In the genomic region with DNA sequence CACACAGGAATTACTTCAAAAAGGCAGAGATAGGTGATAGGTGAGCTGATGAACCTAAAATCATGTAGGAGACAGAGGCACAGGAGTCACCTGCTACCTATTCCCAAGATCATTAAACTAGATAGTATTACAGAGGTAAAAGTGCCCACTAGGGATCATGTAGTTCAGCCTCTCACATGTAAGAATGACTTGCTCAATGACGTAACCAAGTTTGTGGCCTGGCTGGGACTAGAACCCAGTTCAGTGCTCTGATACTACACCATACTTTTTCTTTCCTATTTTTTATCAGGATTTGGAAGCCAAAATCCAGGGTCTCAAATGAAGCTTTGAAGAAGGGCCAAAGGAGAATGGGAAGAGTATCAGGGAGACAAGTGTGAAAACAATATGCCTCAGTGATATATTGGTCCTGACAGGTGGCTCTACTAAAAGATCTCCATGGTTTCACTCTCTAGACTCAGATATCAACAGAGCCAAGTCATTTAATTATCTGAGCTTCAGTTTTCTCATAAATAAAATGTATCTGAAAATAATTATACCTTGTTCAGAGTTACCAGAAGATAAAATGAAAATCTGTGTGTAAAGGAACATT, we compare ENCODE assay signal across 9 cellular contexts.
DNase-seq lines count a peak whose midpoint lies in the region; ATAC-seq, FAIRE-seq and TF ChIP-seq lines count a peak whose summit lies in the region.
"Had no signal": no experiment of that assay in that cellular context is flagged by ENCODE, and none has a peak within 500 bp of the region (broad histone marks: within the 10 kb centered on the region; RNA-seq: fewer than 3 reads in every experiment).

No MANE protein-coding gene starts in this region.

- H3K27me3 Mint-ChIP-seq in CD8-positive, alpha-beta memory T cell = no peaks in the 10 kb centered on the region
- H3K27me3 Mint-ChIP-seq in immature natural killer cell (ENCODE audit: low read depth in 3 of 3) = no peaks in the 10 kb centered on the region
- no peaks in the 10 kb centered on the region for H3K27me3 Mint-ChIP-seq in activated T-cell treated with anti-CD3 and anti-CD28 coated beads, Interleukin-2, amount 50 U/mL, for 72 hours (ENCODE audit: low read depth)
- no peaks in the 10 kb centered on the region for H3K27me3 Mint-ChIP-seq in endodermal cell (ENCODE audit: insufficient read depth)
- H3K27me3 Mint-ChIP-seq: effector memory CD8-positive, alpha-beta T cell had no signal

- DNase-seq in HL-60 (ENCODE audit: low read depth in 1 of 2, low spot score in 1 of 2) (peak; percentile 53 to 58), brain microvascular endothelial cell (peak; percentile 12), keratinocyte (ENCODE audit: low read depth, low spot score) (no peak), stomach (no peak), immature natural killer cell (no peak), endodermal cell (no peak)
- no peak for DNase-seq in CD8-positive, alpha-beta memory T cell
- DNase-seq in activated T-cell treated with anti-CD3 and anti-CD28 coated beads, Interleukin-2, amount 50 U/mL, for 72 hours = no peak
- DNase-seq: effector memory CD8-positive, alpha-beta T cell had no signal

- in situ Hi-C loops in brain microvascular endothelial cell (cut with HindIII; ENCODE audit: low pct_ligation_motif_present, low sequenced_read_pairs) = no loop called here

- peaks cover 32% of the 10 kb centered on the region for H3K4me1 ChIP-seq in keratinocyte (ENCODE audit: control insufficient read depth, extremely low read depth, insufficient read depth, low read length)
- H3K4me1 ChIP-seq in stomach = peaks cover 9 to 43% (median 26%) of the 10 kb centered on the region in 4 donors
- H3K4me1 ChIP-seq in CD8-positive, alpha-beta memory T cell (ENCODE audit: insufficient read depth, low read length) = no peaks in the 10 kb centered on the region
- no peaks in the 10 kb centered on the region for H3K4me1 ChIP-seq in endodermal cell (ENCODE audit: control insufficient read depth, insufficient read depth, low read length)

- intact Hi-C loops in stomach (cut with DNase I; ENCODE audit: low total_unique reads) = no loop called here

- H3K27ac Mint-ChIP-seq in CD8-positive, alpha-beta memory T cell = no peak overlapping the region
- H3K27ac Mint-ChIP-seq in immature natural killer cell = no peak overlapping the region
- no peak overlapping the region for H3K27ac Mint-ChIP-seq in activated T-cell treated with anti-CD3 and anti-CD28 coated beads, Interleukin-2, amount 50 U/mL, for 72 hours
- no peak overlapping the region for H3K27ac Mint-ChIP-seq in endodermal cell
- H3K27ac Mint-ChIP-seq: effector memory CD8-positive, alpha-beta T cell had no signal

- 74 to 85% (median 78%) methylated on average over 1 of the region's 1 CpG for WGBS in stomach, 5 donors
- WGBS in endodermal cell (ENCODE audit: insufficient coverage in 1 of 2, insufficient read length in 1 of 2), 2 experiments = 94% methylated on average over 1 of the region's 1 CpG; no CpG with 5 or more reads in 1 of the 2 experiments

- FAIRE-seq in keratinocyte (lab: Jason Lieb, UNC) = no peak

- no peaks in the 10 kb centered on the region for H3K9me3 Mint-ChIP-seq in CD8-positive, alpha-beta memory T cell
- no peaks in the 10 kb centered on the region for H3K9me3 Mint-ChIP-seq in immature natural killer cell
- no peaks in the 10 kb centered on the region for H3K9me3 Mint-ChIP-seq in activated T-cell treated with anti-CD3 and anti-CD28 coated beads, Interleukin-2, amount 50 U/mL, for 72 hours
- no peaks in the 10 kb centered on the region for H3K9me3 Mint-ChIP-seq in endodermal cell
- H3K9me3 Mint-ChIP-seq: effector memory CD8-positive, alpha-beta T cell had no signal

- H3K4me3 ChIP-seq in HL-60 (replicated peaks; ENCODE audit: insufficient read depth, low read length) (no peak overlapping the region), brain microvascular endothelial cell (ENCODE audit: low read depth, low read length) (no peak overlapping the region), keratinocyte (ENCODE audit: control insufficient read depth in 2 of 3, extremely low read depth in 1 of 3, insufficient read depth in 2 of 3, low read depth in 1 of 3, low read length in 3 of 3) (peak overlapping the region in 2 of 3 experiments; percentile 34 to 41), stomach (no peak overlapping the region), endodermal cell (ENCODE audit: low read length) (no peak overlapping the region)
- no peak overlapping the region for H3K4me3 ChIP-seq in CD8-positive, alpha-beta memory T cell (ENCODE audit: low read length)

- no peak overlapping the region for H2AFZ ChIP-seq in keratinocyte (ENCODE audit: control insufficient read depth, low read length)

- H3K36me3 ChIP-seq in brain microvascular endothelial cell (replicated peaks) = no peaks in the 10 kb centered on the region
- peaks cover 0 to 2% of the 10 kb centered on the region in 2 experiments for H3K36me3 ChIP-seq in keratinocyte (ENCODE audit: control insufficient read depth in 2 of 2, extremely low read depth in 1 of 2, insufficient read depth in 2 of 2, low read length in 2 of 2)
- H3K36me3 ChIP-seq in stomach = peaks cover 6 to 15% (median 11%) of the 10 kb centered on the region in 4 donors
- no peaks in the 10 kb centered on the region for H3K36me3 ChIP-seq in CD8-positive, alpha-beta memory T cell (ENCODE audit: insufficient read depth, low read length)
- H3K36me3 ChIP-seq in endodermal cell (ENCODE audit: control insufficient read depth, insufficient read depth, low read length) = peaks cover 4% of the 10 kb centered on the region

- POLR2A ChIA-PET in CD8-positive, alpha-beta memory T cell (lab: Charles Lee) = no interaction called here

- TF ChIP-seq CTCF in HL-60 (IDR thresholded peaks at IDR 0.05; ENCODE audit: insufficient read depth, low read length) (no peak), brain microvascular endothelial cell (IDR thresholded peaks at IDR 0.05; ENCODE audit: low read depth, low read length, missing control alignments) (no peak), keratinocyte (optimal IDR thresholded peaks at IDR 0.05 in 1 of 3, IDR thresholded peaks at IDR 0.05 in 1 of 3, conservative IDR thresholded peaks at IDR 0.05 in 1 of 3; ENCODE audit: extremely low read depth in 1 of 3, insufficient read depth in 2 of 3, low read length in 3 of 3) (no peak), stomach (IDR thresholded peaks at IDR 0.05) (no peak), endodermal cell (conservative IDR thresholded peaks at IDR 0.05) (no peak)

- TF ChIP-seq EP300 in stomach (IDR thresholded peaks at IDR 0.05) = no peak

- H3K27ac ChIP-seq in HL-60 (replicated peaks) = peak overlapping the region; percentile 66
- peak overlapping the region; percentile 85 for H3K27ac ChIP-seq in brain microvascular endothelial cell
- H3K27ac ChIP-seq in keratinocyte (ENCODE audit: control insufficient read depth, insufficient read depth, low read length) = peak overlapping the region; percentile 74
- peak overlapping the region; percentile 36 to 94 (median 90) for H3K27ac ChIP-seq in stomach
- H3K27ac ChIP-seq in CD8-positive, alpha-beta memory T cell (ENCODE audit: low read depth, low read length) = no peak overlapping the region
- no peak overlapping the region for H3K27ac ChIP-seq in endodermal cell (ENCODE audit: low read depth, low read length)

- no peak for TF ChIP-seq POLR2A in stomach (IDR thresholded peaks at IDR 0.05)

- H3K36me3 Mint-ChIP-seq in CD8-positive, alpha-beta memory T cell = peaks cover 17 to 40% (median 24%) of the 10 kb centered on the region in 3 donors
- H3K36me3 Mint-ChIP-seq in immature natural killer cell (peaks cover 4 to 10% (median 8%) of the 10 kb centered on the region in 3 donors), endodermal cell (ENCODE audit: low read depth) (peaks cover 6% of the 10 kb centered on the region)
- peaks cover 0 to 6% of the 10 kb centered on the region in 2 donors for H3K36me3 Mint-ChIP-seq in activated T-cell treated with anti-CD3 and anti-CD28 coated beads, Interleukin-2, amount 50 U/mL, for 72 hours (ENCODE audit: insufficient read depth in 2 of 2)

- CTCF ChIA-PET in CD8-positive, alpha-beta memory T cell (lab: Charles Lee) = no interaction called here

- no peaks in the 10 kb centered on the region for H3K9me3 ChIP-seq in keratinocyte (ENCODE audit: control insufficient read depth, low read depth, low read length)
- no peaks in the 10 kb centered on the region for H3K9me3 ChIP-seq in stomach
- no peaks in the 10 kb centered on the region for H3K9me3 ChIP-seq in CD8-positive, alpha-beta memory T cell (ENCODE audit: low read length)
- no peaks in the 10 kb centered on the region for H3K9me3 ChIP-seq in endodermal cell (ENCODE audit: control insufficient read depth, low read length)

- no peak overlapping the region for H3K4me3 Mint-ChIP-seq in CD8-positive, alpha-beta memory T cell
- H3K4me3 Mint-ChIP-seq in immature natural killer cell (no peak overlapping the region), endodermal cell (no peak overlapping the region)
- no peak overlapping the region for H3K4me3 Mint-ChIP-seq in activated T-cell treated with anti-CD3 and anti-CD28 coated beads, Interleukin-2, amount 50 U/mL, for 72 hours
- H3K4me3 Mint-ChIP-seq: effector memory CD8-positive, alpha-beta T cell had no signal

- peak overlapping the region; percentile 68 for H3K4me2 ChIP-seq in keratinocyte (ENCODE audit: control insufficient read depth, extremely low read depth, insufficient read depth, low read depth, low read length)

- ATAC-seq in activated T-cell treated with anti-CD3 and anti-CD28 coated beads, Interleukin-2, amount 50 U/mL, for 72 hours (replicated peaks in 1 of 2) = no peak
- ATAC-seq: effector memory CD8-positive, alpha-beta T cell had no signal

- no peaks in the 10 kb centered on the region for H3K9me1 ChIP-seq in keratinocyte (ENCODE audit: control insufficient read depth, extremely low read depth, insufficient read depth, low read length)

- dilution Hi-C loops in keratinocyte (cut with MboI; ENCODE audit: extremely low pct_ligation_motif_present, low sequenced_read_pairs) = no loop called here

- no peaks in the 10 kb centered on the region for H3K79me2 ChIP-seq in keratinocyte (ENCODE audit: control insufficient read depth, insufficient read depth, low read length)

- no peaks in the 10 kb centered on the region for H4K20me1 ChIP-seq in keratinocyte (ENCODE audit: control insufficient read depth, extremely low read depth, insufficient read depth, low read length)

- no peaks in the 10 kb centered on the region for H3K4me1 Mint-ChIP-seq in CD8-positive, alpha-beta memory T cell
- H3K4me1 Mint-ChIP-seq in immature natural killer cell = no peaks in the 10 kb centered on the region
- no peaks in the 10 kb centered on the region for H3K4me1 Mint-ChIP-seq in activated T-cell treated with anti-CD3 and anti-CD28 coated beads, Interleukin-2, amount 50 U/mL, for 72 hours (ENCODE audit: low read depth)
- H3K4me1 Mint-ChIP-seq in endodermal cell = peaks cover 2% of the 10 kb centered on the region

- H3K9ac ChIP-seq in keratinocyte (ENCODE audit: control insufficient read depth, extremely low read depth, insufficient read depth, low read length) (peak overlapping the region; percentile 3), endodermal cell (ENCODE audit: extremely low read depth, low read length, poor library complexity, severe bottlenecking) (no peak overlapping the region)

- no peaks in the 10 kb centered on the region for H3K27me3 ChIP-seq in HL-60 (ENCODE audit: insufficient read depth, poor library complexity, severe bottlenecking)
- no peaks in the 10 kb centered on the region for H3K27me3 ChIP-seq in brain microvascular endothelial cell (replicated peaks)
- H3K27me3 ChIP-seq in keratinocyte (ENCODE audit: control insufficient read depth, extremely low read depth, insufficient read depth, low read length) = no peaks in the 10 kb centered on the region
- no peaks in the 10 kb centered on the region for H3K27me3 ChIP-seq in stomach
- no peaks in the 10 kb centered on the region for H3K27me3 ChIP-seq in CD8-positive, alpha-beta memory T cell (ENCODE audit: insufficient read depth, low read length, poor library complexity, severe bottlenecking)
- no peaks in the 10 kb centered on the region for H3K27me3 ChIP-seq in endodermal cell (ENCODE audit: control insufficient read depth, insufficient read depth, low read length, poor library complexity, severe bottlenecking)

Comparison
In these comparisons a context has a peak if more than half of its experiments do, and no peak if none do; other contexts are left out.
1. DNase-seq: peak in HL-60 (2 of 2) and brain microvascular endothelial cell (single experiment); none in keratinocyte (single experiment), stomach (single experiment), CD8-positive, alpha-beta memory T cell (0 of 5), immature natural killer cell (0 of 3), activated T-cell treated with anti-CD3 and anti-CD28 coated beads, Interleukin-2, amount 50 U/mL, for 72 hours (0 of 2) and endodermal cell (single experiment).
2. H3K27ac ChIP-seq: peak in HL-60 (single experiment), brain microvascular endothelial cell (single experiment), keratinocyte (single experiment) and stomach (5 of 5); none in CD8-positive, alpha-beta memory T cell (single experiment) and endodermal cell (single experiment).
3. H3K4me3 ChIP-seq: peak in keratinocyte (2 of 3); none in HL-60 (single experiment), brain microvascular endothelial cell (single experiment), stomach (0 of 4), CD8-positive, alpha-beta memory T cell (single experiment) and endodermal cell (single experiment).